In genomic region chr19:55408320-55408836, GRCh38 we compare ENCODE assay signal across 1 cellular context.
TF ChIP-seq lines count a peak whose summit lies in the region.

No MANE protein-coding gene starts in this region.

TF ChIP-seq in HEK293, 187 proteins besides CTCF, POLR2A, EP300 and RAD21 (continued from another document):
- TF ChIP-seq BCL6B (tag by site-specific recombination; IDR thresholded peaks at IDR 0.05) (no peak), ZNF76 (tag by site-specific recombination; IDR thresholded peaks at IDR 0.05; ENCODE audit: borderline replicate concordance, low read depth) (no peak), ZSCAN30 (tag by site-specific recombination; IDR thresholded peaks at IDR 0.05) (no peak), ZNF112 (tag by site-specific recombination; IDR thresholded peaks at IDR 0.05) (no peak), HOXA7 (CRISPR knock-in tag; IDR thresholded peaks at IDR 0.05; ENCODE audit: borderline replicate concordance) (no peak), SETDB1 (IDR thresholded peaks at IDR 0.05; ENCODE audit: insufficient read length, low read length) (peak; percentile 76), ZSCAN18 (tag by site-specific recombination; IDR thresholded peaks at IDR 0.05) (no peak), ZNF292 (tag by site-specific recombination; IDR thresholded peaks at IDR 0.05; ENCODE audit: borderline replicate concordance, low read depth) (no peak), ZBTB20 (tag by site-specific recombination; IDR thresholded peaks at IDR 0.05) (no peak), ZNF280C (tag by site-specific recombination; IDR thresholded peaks at IDR 0.05) (no peak), HOXD13 (CRISPR knock-in tag; IDR thresholded peaks at IDR 0.05; ENCODE audit: borderline replicate concordance) (no peak), ZNF837 (tag by site-specific recombination; IDR thresholded peaks at IDR 0.05) (no peak), ZNF530 (tag by site-specific recombination; IDR thresholded peaks at IDR 0.05; ENCODE audit: low read depth) (no peak), GLIS2 (tag by site-specific recombination; IDR thresholded peaks at IDR 0.05) (no peak), ZNF174 (tag by site-specific recombination; IDR thresholded peaks at IDR 0.05) (no peak), HOXC10 (CRISPR knock-in tag; IDR thresholded peaks at IDR 0.05) (no peak), ZIC2 (tag by site-specific recombination; IDR thresholded peaks at IDR 0.05) (no peak), ZNF610 (tag by site-specific recombination; IDR thresholded peaks at IDR 0.05; ENCODE audit: borderline replicate concordance) (peak; percentile 43; the same call in 1 of the 2 replicates), ZNF623 (tag by site-specific recombination; IDR thresholded peaks at IDR 0.05) (no peak), ZNF747 (tag by site-specific recombination; IDR thresholded peaks at IDR 0.05) (no peak), ZNF433 (tag by site-specific recombination; IDR thresholded peaks at IDR 0.05; ENCODE audit: low read depth) (no peak), ZNF175 (tag by site-specific recombination; IDR thresholded peaks at IDR 0.05) (no peak), HIC1 (tag by site-specific recombination; IDR thresholded peaks at IDR 0.05) (peak; percentile 79; the same call in 1 of the 2 replicates), ZNF19 (tag by site-specific recombination; IDR thresholded peaks at IDR 0.05; ENCODE audit: low read depth) (no peak)
- TF ChIP-seq, protein P1, sequence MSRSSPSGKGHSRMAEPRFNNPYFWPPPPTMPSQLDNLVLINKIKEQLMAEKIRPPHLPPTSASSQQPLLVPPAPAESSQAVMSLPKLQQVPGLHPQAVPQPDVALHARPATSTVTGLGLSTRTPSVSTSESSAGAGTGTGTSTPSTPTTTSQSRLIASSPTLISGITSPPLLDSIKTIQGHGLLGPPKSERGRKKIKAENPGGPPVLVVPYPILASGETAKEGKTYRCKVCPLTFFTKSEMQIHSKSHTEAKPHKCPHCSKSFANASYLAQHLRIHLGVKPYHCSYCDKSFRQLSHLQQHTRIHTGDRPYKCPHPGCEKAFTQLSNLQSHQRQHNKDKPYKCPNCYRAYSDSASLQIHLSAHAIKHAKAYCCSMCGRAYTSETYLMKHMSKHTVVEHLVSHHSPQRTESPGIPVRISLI (tag by site-specific recombination; IDR thresholded peaks at IDR 0.05) = no peak
